26 cellular contexts compared by ENCODE assay signal in genomic region chr2:159003555-159003954, GRCh38.
"Had no signal": no experiment of that assay in that cellular context is flagged by ENCODE, and none has a peak within 500 bp of the region (broad histone marks: within the 10 kb centered on the region; RNA-seq: fewer than 3 reads in every experiment).

No MANE protein-coding gene starts in this region.

- ATAC-seq: activated T-cell treated with anti-CD3 and anti-CD28 coated beads, Interleukin-2, amount 50 U/mL, for 4 hours; effector memory CD8-positive, alpha-beta T cell; gastroesophageal sphincter; left colon; lower lobe of right lung; naive thymus-derived CD4-positive, alpha-beta T cell; stimulated activated naive CD8-positive, alpha-beta T cell treated with anti-CD3 and anti-CD28 coated beads, Interleukin-15, Interleukin-2, amounts not matched to agents 100 U/mL and 50 U/mL, for 24 hours; WTC11 had no signal

- H3K9me3 ChIP-seq: adrenal gland, esophagus muscularis mucosa, gastroesophageal sphincter, lower lobe of right lung, tibial artery, vagina had no signal

- H3K4me2 ChIP-seq: neural progenitor cell had no signal

- DNase-seq: activated CD8-positive, alpha-beta memory T cell treated with anti-CD3 and anti-CD28 coated beads for 24 hours; activated CD8-positive, alpha-beta memory T cell treated with anti-CD3 and anti-CD28 coated beads, Interleukin-2, amount 50 U/mL, for 48 hours; activated naive CD4-positive, alpha-beta T cell; activated T-cell treated with anti-CD3 and anti-CD28 coated beads, Interleukin-2, amount 50 U/mL, for 4 hours; adrenal gland; central memory CD4-positive, alpha-beta T cell; effector memory CD8-positive, alpha-beta T cell; head of caudate nucleus; islet precursor cell; left colon; lower lobe of right lung; naive thymus-derived CD4-positive, alpha-beta T cell; retina; stimulated activated CD4-positive, alpha-beta T cell treated with anti-CD3 and anti-CD28 coated beads, Interleukin-12 subunit alpha, Interleukin-12 subunit beta, amount 100 ng/mL, for 4 hours; stimulated activated CD4-positive, alpha-beta T cell treated with anti-CD3 and anti-CD28 coated beads, Interleukin-4, amount 100 ng/mL, for 4 hours; stimulated activated naive CD8-positive, alpha-beta T cell treated with anti-CD3 and anti-CD28 coated beads, Interleukin-15, Interleukin-2, amounts not matched to agents 100 U/mL and 50 U/mL, for 24 hours; substantia nigra; T-helper 9 cell; tibial artery had no signal

- H3K4me3 ChIP-seq: adrenal gland, esophagus muscularis mucosa, gastroesophageal sphincter, lower lobe of right lung, neural progenitor cell, tibial artery, vagina had no signal

- H3K27me3 ChIP-seq: adrenal gland, esophagus muscularis mucosa, gastroesophageal sphincter, neural progenitor cell, tibial artery, vagina had no signal

- H3K9me3 Mint-ChIP-seq: activated T-cell treated with anti-CD3 and anti-CD28 coated beads, Interleukin-2, amount 50 U/mL, for 4 hours; activated T-helper 2 cell treated with anti-CD3 and anti-CD28 coated beads, Interferon-gamma antibody, Interleukin-2, Interleukin-4, amounts not matched to agents 10 μg/mL and 5 μg/mL and 100 μg/mL, durations not matched to agents 14 hours and 24 hours and 36 hours; effector memory CD8-positive, alpha-beta T cell had no signal

- H3K27ac ChIP-seq: adrenal gland, lower lobe of right lung, neural progenitor cell, tibial artery, vagina had no signal

- H3K36me3 ChIP-seq: adrenal gland, neural progenitor cell, vagina had no signal

- H2AFZ ChIP-seq: neural progenitor cell had no signal

- H3K4me1 Mint-ChIP-seq: WTC11 had no signal

- H3K4me1 ChIP-seq: neural progenitor cell had no signal

- H3K36me3 Mint-ChIP-seq: activated naive CD8-positive, alpha-beta T cell had no signal

- H3K27ac Mint-ChIP-seq: activated naive CD8-positive, alpha-beta T cell; activated T-helper 2 cell treated with anti-CD3 and anti-CD28 coated beads, Interferon-gamma antibody, Interleukin-2, Interleukin-4, amounts not matched to agents 10 μg/mL and 5 μg/mL and 100 μg/mL, durations not matched to agents 14 hours and 24 hours and 36 hours; effector memory CD8-positive, alpha-beta T cell; naive thymus-derived CD4-positive, alpha-beta T cell; neural progenitor cell; WTC11 had no signal

- H3K4me3 Mint-ChIP-seq: activated naive CD8-positive, alpha-beta T cell; activated T-cell treated with anti-CD3 and anti-CD28 coated beads, Interleukin-2, amount 50 U/mL, for 4 hours; effector memory CD8-positive, alpha-beta T cell; naive thymus-derived CD4-positive, alpha-beta T cell; neural progenitor cell; WTC11 had no signal

- H3K9ac ChIP-seq: neural progenitor cell had no signal
